ENCODE assay signal across 9 cellular contexts in the genomic region with DNA sequence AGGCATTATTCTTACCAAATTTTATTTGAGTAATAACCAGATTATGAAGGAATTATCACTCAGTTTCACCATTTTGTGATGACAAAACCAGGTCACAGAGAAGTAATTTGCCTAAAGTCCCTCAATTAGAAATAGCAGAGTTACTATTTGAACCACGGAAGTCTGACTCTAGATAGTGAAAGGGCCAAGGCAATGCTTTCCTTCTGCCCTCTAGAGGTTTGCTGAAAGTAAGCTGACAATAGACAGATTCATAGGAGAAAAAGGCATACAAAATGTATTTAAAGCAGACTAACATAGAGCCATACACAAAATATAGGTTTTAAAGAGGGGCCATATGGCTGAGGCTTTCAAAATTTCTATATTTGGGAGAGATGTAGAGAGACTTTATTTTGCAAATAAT. TPM values are rescaled to one million over a fixed set of nuclear protein-coding genes. Genes with fewer than 3 reads are reported as not detected.
DNase-seq lines count a peak whose midpoint lies in the region; ATAC-seq and TF ChIP-seq lines count a peak whose summit lies in the region.
"Had no signal": no experiment of that assay in that cellular context is flagged by ENCODE, and none has a peak within 500 bp of the region (broad histone marks: within the 10 kb centered on the region; RNA-seq: fewer than 3 reads in every experiment).

No MANE protein-coding gene starts in this region.

- TF ChIP-seq EP300 in suprapubic skin (IDR thresholded peaks at IDR 0.05), result no peak

- peak; percentile 93 for ATAC-seq in left lobe of liver
- ATAC-seq in aorta (ENCODE audit: low FRiP score), result no peak

- POLR2A ChIA-PET in HEK293T (lab: Yijun Ruan, JAX), result no interaction called here

- DNase-seq in GM12865 (ENCODE audit: low read depth), result peak; percentile 40
- DNase-seq in HEK293T (ENCODE audit: extremely low spot score), result peak; percentile 6
- peak; percentile 38 for DNase-seq in RKO (ENCODE audit: low spot score)
- DNase-seq in left lobe of liver (ENCODE audit: low spot score), result no peak
- no peak for DNase-seq in aorta
- DNase-seq in NCI-H146 (lab: John Stamatoyannopoulos, UW), result no peak
- no peak for DNase-seq in suprapubic skin (ENCODE audit: low spot score in 2 of 2)
- no peak for DNase-seq in prostate gland (ENCODE audit: low spot score)
- DNase-seq: activated B cell treated with CpG ODN at 0.5 μM for 24 hours had no signal

- H3K4me1 ChIP-seq in aorta (ENCODE audit: control insufficient read depth in 1 of 2, insufficient read depth in 2 of 2, low read length in 2 of 2) (no peaks in the 10 kb centered on the region), suprapubic skin (peaks cover 4% of the 10 kb centered on the region), prostate gland (replicated peaks) (no peaks in the 10 kb centered on the region)

- CTCF ChIA-PET in HEK293T (lab: Yijun Ruan, JAX), result interaction anchor here (0.8 kb wide), 1 partner anchor 131 kb away, joined by 3 read pairs; no protein-coding TSS in a partner anchor

- H3K9me3 ChIP-seq in aorta (ENCODE audit: control insufficient read depth, low read length), result no peaks in the 10 kb centered on the region
- H3K9me3 ChIP-seq in suprapubic skin, result no peaks in the 10 kb centered on the region
- no peaks in the 10 kb centered on the region for H3K9me3 ChIP-seq in prostate gland

- H3K36me3 ChIP-seq in aorta (ENCODE audit: control insufficient read depth in 1 of 2, insufficient read depth in 2 of 2, low read length in 1 of 2) (no peaks in the 10 kb centered on the region), suprapubic skin (no peaks in the 10 kb centered on the region), prostate gland (no peaks in the 10 kb centered on the region)

- TF ChIP-seq POLR2A in suprapubic skin (IDR thresholded peaks at IDR 0.05), result no peak
- TF ChIP-seq POLR2A in prostate gland (IDR thresholded peaks at IDR 0.05), result no peak

- H3K27ac ChIP-seq in aorta (ENCODE audit: low read depth in 1 of 2, low read length in 2 of 2) (no peak overlapping the region), suprapubic skin (no peak overlapping the region), prostate gland (no peak overlapping the region)

- 12 to 20% methylated on average over 1 of the region's 1 CpG for WGBS in aorta, 2 donors
- WGBS in suprapubic skin, result 18% methylated on average over 1 of the region's 1 CpG
- 36% methylated on average over 1 of the region's 1 CpG for WGBS in prostate gland

- H3K27me3 ChIP-seq in aorta (ENCODE audit: control insufficient read depth in 1 of 2, insufficient read depth in 2 of 2, low read length in 1 of 2) (no peaks in the 10 kb centered on the region), suprapubic skin (no peaks in the 10 kb centered on the region), prostate gland (replicated peaks; ENCODE audit: insufficient read depth) (no peaks in the 10 kb centered on the region)

- intact Hi-C loops in aorta (cut with DNase I) (no loop called here), prostate gland (cut with DNase I) (no loop called here)

- TF ChIP-seq CTCF in GM12865 (IDR thresholded peaks at IDR 0.05; ENCODE audit: insufficient read depth, low read depth, low read length, missing control alignments), result peak; percentile 23
- no peak for TF ChIP-seq CTCF in suprapubic skin (IDR thresholded peaks at IDR 0.05)
- TF ChIP-seq CTCF in prostate gland (IDR thresholded peaks at IDR 0.05), result no peak

- H3K4me3 ChIP-seq in GM12865 (ENCODE audit: low read depth, low read length), result no peak overlapping the region
- no peak overlapping the region for H3K4me3 ChIP-seq in aorta (ENCODE audit: low read length in 2 of 2)
- no peak overlapping the region for H3K4me3 ChIP-seq in suprapubic skin
- no peak overlapping the region for H3K4me3 ChIP-seq in prostate gland

TF ChIP-seq in HEK293T, 16 proteins besides CTCF, POLR2A, EP300 and RAD21:
- TF ChIP-seq BHLHE40 (IDR thresholded peaks at IDR 0.05; ENCODE audit: borderline replicate concordance) (no peak), FOXK2 (IDR thresholded peaks at IDR 0.05) (no peak), TARDBP (IDR thresholded peaks at IDR 0.05) (no peak), ELF4 (IDR thresholded peaks at IDR 0.05) (no peak), FOXA1 (IDR thresholded peaks at IDR 0.05) (no peak), FOXM1 (IDR thresholded peaks at IDR 0.05; ENCODE audit: borderline replicate concordance) (no peak), CTBP1 (IDR thresholded peaks at IDR 0.05; ENCODE audit: borderline replicate concordance) (no peak), L3MBTL2 (conservative IDR thresholded peaks at IDR 0.05) (no peak), HDGF (IDR thresholded peaks at IDR 0.05; ENCODE audit: borderline replicate concordance) (no peak), NFRKB (IDR thresholded peaks at IDR 0.05) (no peak), ZNF384 (IDR thresholded peaks at IDR 0.05) (no peak), LEF1 (IDR thresholded peaks at IDR 0.05; ENCODE audit: borderline replicate concordance) (no peak)
- TF ChIP-seq, protein P1, sequence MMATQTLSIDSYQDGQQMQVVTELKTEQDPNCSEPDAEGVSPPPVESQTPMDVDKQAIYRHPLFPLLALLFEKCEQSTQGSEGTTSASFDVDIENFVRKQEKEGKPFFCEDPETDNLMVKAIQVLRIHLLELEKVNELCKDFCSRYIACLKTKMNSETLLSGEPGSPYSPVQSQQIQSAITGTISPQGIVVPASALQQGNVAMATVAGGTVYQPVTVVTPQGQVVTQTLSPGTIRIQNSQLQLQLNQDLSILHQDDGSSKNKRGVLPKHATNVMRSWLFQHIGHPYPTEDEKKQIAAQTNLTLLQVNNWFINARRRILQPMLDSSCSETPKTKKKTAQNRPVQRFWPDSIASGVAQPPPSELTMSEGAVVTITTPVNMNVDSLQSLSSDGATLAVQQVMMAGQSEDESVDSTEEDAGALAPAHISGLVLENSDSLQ (IDR thresholded peaks at IDR 0.05), result no peak

RNA-seq across cellular contexts. Expression of a gene that starts 43.1 kb away (rescaled TPM):
- total RNA-seq in left lobe of liver (0.38 TPM), aorta (under 1 TPM; 0.71 to 0.93 TPM), suprapubic skin (1 to 10 TPM in 1 of 4 donors, under 1 TPM in 3; 0.45 to 1.3 (median 0.66) TPM), prostate gland (1 to 10 TPM; 1.2 to 7.0 TPM)
- polyA plus RNA-seq in aorta, result under 1 TPM; 0.20 to 0.50 TPM
- total RNA-seq: activated B cell treated with CpG ODN at 0.5 μM for 24 hours had no signal

Comparison
In these comparisons a context has a peak if more than half of its experiments do, and no peak if none do; other contexts are left out.
1. DNase-seq: peak in GM12865 (single experiment), HEK293T (single experiment) and RKO (single experiment); none in left lobe of liver (single experiment), aorta (0 of 2), NCI-H146 (single experiment), suprapubic skin (0 of 2) and prostate gland (single experiment).